Comparison of ENCODE assay signal across 9 cellular contexts in the genomic region with DNA sequence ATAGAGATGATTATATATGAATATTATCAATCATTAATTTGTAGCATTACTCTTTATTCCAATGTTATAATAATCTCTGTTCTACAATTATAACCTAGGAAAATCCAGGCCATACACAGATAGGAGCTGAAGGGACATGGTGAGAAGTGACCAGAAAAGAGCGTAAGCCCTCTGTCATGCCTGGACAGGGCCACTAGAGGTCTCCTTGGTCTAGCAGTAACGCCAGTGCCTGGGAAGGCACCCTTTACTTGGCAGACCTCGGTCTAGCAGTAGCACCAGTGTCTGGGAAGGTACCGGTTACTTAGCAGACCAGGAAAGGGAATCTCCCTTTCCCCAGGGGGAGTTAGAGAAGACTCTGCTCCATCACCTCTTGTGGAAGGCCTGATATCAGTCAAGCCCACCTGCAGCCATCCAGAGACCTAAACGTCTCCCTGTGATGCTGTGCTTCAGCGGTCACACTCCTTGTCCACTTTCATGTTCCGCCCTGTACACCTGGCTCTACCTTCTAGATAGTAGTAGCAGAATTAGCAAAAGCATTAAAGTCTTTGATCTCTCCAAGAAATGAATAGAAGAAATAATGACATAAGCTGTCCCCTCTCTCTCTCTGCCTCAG.
DNase-seq lines count a peak whose midpoint lies in the region; ATAC-seq and TF ChIP-seq lines count a peak whose summit lies in the region.
"Had no signal": no experiment of that assay in that cellular context is flagged by ENCODE, and none has a peak within 500 bp of the region (broad histone marks: within the 10 kb centered on the region; RNA-seq: fewer than 3 reads in every experiment).

No MANE protein-coding gene starts in this region.

- DNase-seq in COR-L47 (lab: John Stamatoyannopoulos, UW) (peak; percentile 33), NCI-H526 treated with DMSO at 0.1 percent for 48 hours (lab: John Stamatoyannopoulos, UW) (peak; percentile 16), MCF 10A (ENCODE audit: unreplicated experiment) (peak; percentile 71), lower lobe of right lung (no peak), dedifferentiated amniotic fluid mesenchymal stem cell (ENCODE audit: extremely low spot score) (no peak)
- no peak for DNase-seq in activated T-cell treated with anti-CD3 and anti-CD28 coated beads, Interleukin-2, amount 50 U/mL, for 4 hours

- no peaks in the 10 kb centered on the region for H3K27me3 Mint-ChIP-seq in MCF 10A (ENCODE audit: insufficient read depth, unreplicated experiment)
- H3K27me3 Mint-ChIP-seq in activated T-cell treated with anti-CD3 and anti-CD28 coated beads, Interleukin-2, amount 50 U/mL, for 4 hours (ENCODE audit: low read depth) = no peaks in the 10 kb centered on the region

- no peaks in the 10 kb centered on the region for H3K4me1 Mint-ChIP-seq in MCF 10A (ENCODE audit: insufficient read depth, unreplicated experiment)
- H3K4me1 Mint-ChIP-seq in activated T-cell treated with anti-CD3 and anti-CD28 coated beads, Interleukin-2, amount 50 U/mL, for 4 hours (ENCODE audit: low read depth) = no peaks in the 10 kb centered on the region

- no peaks in the 10 kb centered on the region for H3K36me3 Mint-ChIP-seq in MCF 10A (ENCODE audit: insufficient read depth, unreplicated experiment)
- no peaks in the 10 kb centered on the region for H3K36me3 Mint-ChIP-seq in activated T-cell treated with anti-CD3 and anti-CD28 coated beads, Interleukin-2, amount 50 U/mL, for 4 hours (ENCODE audit: insufficient read depth)

- no peaks in the 10 kb centered on the region for H3K36me3 ChIP-seq in lower lobe of right lung

- H3K27me3 ChIP-seq in lower lobe of right lung (ENCODE audit: low read depth) = no peaks in the 10 kb centered on the region

- no TSS peak for BruUV-seq in MCF 10A (replicated peaks; lab: Mats Ljungman, UMichigan)

- peak overlapping the region; percentile 18 for H3K27ac Mint-ChIP-seq in MCF 10A (ENCODE audit: low read depth, unreplicated experiment)

- no peak overlapping the region for H3K4me3 Mint-ChIP-seq in MCF 10A (ENCODE audit: unreplicated experiment)
- H3K4me3 Mint-ChIP-seq in activated T-cell treated with anti-CD3 and anti-CD28 coated beads, Interleukin-2, amount 50 U/mL, for 4 hours = no peak overlapping the region

- peaks cover 16% of the 10 kb centered on the region for H3K9me3 Mint-ChIP-seq in MCF 10A (ENCODE audit: unreplicated experiment)
- no peaks in the 10 kb centered on the region for H3K9me3 Mint-ChIP-seq in activated T-cell treated with anti-CD3 and anti-CD28 coated beads, Interleukin-2, amount 50 U/mL, for 4 hours

- intact Hi-C loops in MCF 10A (cut with micrococcal nuclease) = loop anchor here (1.0 to 2.0 kb wide), 5 partner anchors 114 to 1169 kb away; no protein-coding TSS in a partner anchor
- intact Hi-C loops in lower lobe of right lung (cut with DNase I) = no loop called here

- no peaks in the 10 kb centered on the region for H3K9me3 ChIP-seq in lower lobe of right lung

- ATAC-seq in GM18868 (IDR thresholded peaks at IDR 0.05; ENCODE audit: unreplicated experiment) (peak; percentile 98), HG02981 (IDR thresholded peaks at IDR 0.05; ENCODE audit: unreplicated experiment) (peak; percentile 100), lower lobe of right lung (peak in 1 of 2 donors; percentile 59)
- ATAC-seq in activated T-cell treated with anti-CD3 and anti-CD28 coated beads, Interleukin-2, amount 50 U/mL, for 4 hours = no peak

- no peak overlapping the region for H3K4me3 ChIP-seq in lower lobe of right lung
- H3K4me3 ChIP-seq: skin epidermis had no signal

- no peak overlapping the region for H3K27ac ChIP-seq in lower lobe of right lung
- H3K27ac ChIP-seq: skin epidermis had no signal

- CTCF ChIA-PET in MCF 10A (lab: Yijun Ruan, JAX) = interaction anchor here (0.6 to 3.1 kb wide), 32 partner anchors 10 to 1176 kb away, joined by 3 to 19 read pairs (median 4); no protein-coding TSS in a partner anchor

- POLR2A ChIA-PET in MCF 10A (lab: Yijun Ruan, JAX) = no interaction called here

- no peaks in the 10 kb centered on the region for H3K4me1 ChIP-seq in lower lobe of right lung

- TF ChIP-seq CTCF in MCF 10A (IDR thresholded peaks at IDR 0.05; ENCODE audit: unreplicated experiment) = peak; percentile 84
- peak; percentile 48 for TF ChIP-seq CTCF in lower lobe of right lung (IDR thresholded peaks at IDR 0.05)

Comparison
In these comparisons a context has a peak if more than half of its experiments do, and no peak if none do; other contexts are left out.
1. DNase-seq: peak in COR-L47 (single experiment), NCI-H526 treated with DMSO at 0.1 percent for 48 hours (single experiment) and MCF 10A (single experiment); none in lower lobe of right lung (single experiment), dedifferentiated amniotic fluid mesenchymal stem cell (single experiment) and activated T-cell treated with anti-CD3 and anti-CD28 coated beads, Interleukin-2, amount 50 U/mL, for 4 hours (single experiment).
2. ATAC-seq: peak in GM18868 (single experiment) and HG02981 (single experiment); none in activated T-cell treated with anti-CD3 and anti-CD28 coated beads, Interleukin-2, amount 50 U/mL, for 4 hours (0 of 2).